ENCODE assay signal across 8 cellular contexts in the genomic region with DNA sequence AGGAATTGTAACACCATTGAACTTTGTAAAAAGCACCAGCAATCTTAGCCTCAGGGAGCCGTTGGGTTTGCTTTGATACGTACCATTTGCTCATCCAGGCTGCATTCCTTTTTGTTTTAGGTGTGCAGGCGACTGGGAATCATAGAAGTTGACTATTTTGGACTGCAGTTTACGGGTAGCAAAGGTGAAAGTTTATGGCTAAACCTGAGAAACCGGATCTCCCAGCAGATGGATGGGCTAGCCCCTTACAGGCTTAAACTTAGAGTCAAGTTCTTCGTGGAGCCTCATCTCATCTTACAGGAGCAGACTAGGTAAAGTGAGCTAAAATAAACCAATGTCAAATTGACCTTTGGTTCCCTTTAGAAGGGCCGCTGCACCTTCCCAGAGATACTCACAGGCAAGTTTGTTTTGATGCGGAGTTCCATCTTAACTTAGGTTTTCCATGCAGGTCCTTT. TPM values are rescaled to one million over a fixed set of nuclear protein-coding genes. Genes with fewer than 3 reads are reported as not detected.
DNase-seq lines count a peak whose midpoint lies in the region; ATAC-seq, FAIRE-seq and TF ChIP-seq lines count a peak whose summit lies in the region.

No MANE protein-coding gene starts in this region.

- no peak for TF ChIP-seq POLR2A in NB4 (IDR thresholded peaks at IDR 0.05; ENCODE audit: extremely low read depth, insufficient read length)

- DNase-seq in ELR (ENCODE audit: low read depth), result peak; percentile 13
- DNase-seq in NB4 (ENCODE audit: low read depth), result no peak
- peak in 2 of 61 donors; percentile 21 to 46 for DNase-seq in caudate nucleus (lab: John Stamatoyannopoulos, UW)
- DNase-seq in mucosa of gallbladder (ENCODE audit: low spot score), result peak; percentile 14
- no peak for DNase-seq in AG20443 (ENCODE audit: low spot score)
- no peak for DNase-seq in D721Med (ENCODE audit: insufficient read length, low spot score)

- FAIRE-seq in D721Med (lab: Jason Lieb, UNC), result no peak

- peak overlapping the region; percentile 98 for H3K27ac ChIP-seq in caudate nucleus (ENCODE audit: low read depth, low read length)

- ATAC-seq in GM19035 (IDR thresholded peaks at IDR 0.05; ENCODE audit: unreplicated experiment), result no peak
- ATAC-seq in GM21723 (IDR thresholded peaks at IDR 0.05; ENCODE audit: unreplicated experiment), result no peak

- no peak for TF ChIP-seq CTCF in NB4 (IDR thresholded peaks at IDR 0.05; ENCODE audit: low read depth, low read length)
- no peak for TF ChIP-seq CTCF in D721Med (IDR thresholded peaks at IDR 0.05; ENCODE audit: insufficient read depth, missing control alignments)

- H3K4me3 ChIP-seq in NB4 (ENCODE audit: low read depth, low read length), result peak overlapping the region; percentile 96

RNA-seq across cellular contexts. Expression of gene MYLIP, which starts 1.6 kb away (rescaled TPM):
- total RNA-seq in mucosa of gallbladder, result 53.2 TPM

Comparison
In these comparisons a context has a peak if more than half of its experiments do, and no peak if none do; other contexts are left out.
1. DNase-seq: peak in ELR (single experiment) and mucosa of gallbladder (single experiment); none in NB4 (single experiment), AG20443 (single experiment) and D721Med (single experiment).